ENCODE assay signal across 22 cellular contexts in the genomic region with DNA sequence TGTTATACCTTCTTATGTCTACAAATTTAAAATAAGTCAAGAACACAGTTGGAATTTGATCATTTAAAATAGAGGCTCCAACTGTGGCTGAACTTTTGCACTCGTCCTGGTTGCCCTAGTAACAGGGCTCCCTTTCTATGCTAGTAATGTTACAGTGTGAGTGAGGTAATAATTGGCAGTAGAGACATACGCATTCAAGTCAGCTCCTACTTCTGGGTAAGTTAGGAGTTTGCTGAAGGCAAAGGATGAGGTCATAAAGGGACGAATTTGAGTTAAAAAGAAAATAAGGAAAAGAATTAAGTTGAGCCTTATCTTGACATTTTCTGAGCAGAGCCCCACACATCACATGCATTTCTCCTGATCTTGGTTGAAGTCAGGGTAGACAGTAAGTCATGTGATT.
DNase-seq lines count a peak whose midpoint lies in the region; ATAC-seq lines count a peak whose summit lies in the region.
"Had no signal": no experiment of that assay in that cellular context is flagged by ENCODE, and none has a peak within 500 bp of the region (broad histone marks: within the 10 kb centered on the region; RNA-seq: fewer than 3 reads in every experiment).

No MANE protein-coding gene starts in this region.

- ATAC-seq in HG03460 (IDR thresholded peaks at IDR 0.05; ENCODE audit: unreplicated experiment) = no peak
- ATAC-seq: PC-3 had no signal

- peak; percentile 11 for DNase-seq in NCI-H446 treated with DMSO at 0.1 percent for 48 hours (lab: John Stamatoyannopoulos, UW)
- DNase-seq in NCI-H446 (lab: John Stamatoyannopoulos, UW) = no peak
- peak; percentile 53 for DNase-seq in astrocyte of the hippocampus (ENCODE audit: low read depth, low spot score)
- DNase-seq in foreskin melanocyte = peak; percentile 53
- DNase-seq in skeletal muscle cell (ENCODE audit: low read depth) = peak; percentile 22
- no peak for DNase-seq in NCI-H510A (lab: John Stamatoyannopoulos, UW)
- no peak for DNase-seq in germinal center (ENCODE audit: low spot score)
- DNase-seq: activated CD4-positive, alpha-beta T cell treated with anti-CD3 and anti-CD28 coated beads for 4 hours; activated effector memory CD4-positive, alpha-beta T cell treated with anti-CD3 and anti-CD28 coated beads, Interleukin-2, amount 50 U/mL, for 16 hours; adrenal gland; endodermal cell; HCEC 1CT; hypothalamus; naive B cell; NCI-H2029 treated with DMSO at 0.1 percent for 48 hours; PC-3; right cardiac atrium; SHP77 treated with DMSO at 0.1 percent for 48 hours; T-helper 1 cell; uterus had no signal

- no peak overlapping the region for H3K4me3 ChIP-seq in skeletal muscle cell (ENCODE audit: low read depth, low read length)
- H3K4me3 ChIP-seq: adrenal gland, BLaER1, uterus had no signal

Comparison
In these comparisons a context has a peak if more than half of its experiments do, and no peak if none do; other contexts are left out.
1. DNase-seq: peak in NCI-H446 treated with DMSO at 0.1 percent for 48 hours (single experiment), astrocyte of the hippocampus (single experiment), foreskin melanocyte (single experiment) and skeletal muscle cell (single experiment); none in NCI-H446 (0 of 2), NCI-H510A (single experiment) and germinal center (single experiment).